1 cellular context compared by ENCODE assay signal in genomic region chr5:32231929-32232328, GRCh38.
TF ChIP-seq lines count a peak whose summit lies in the region.

No MANE protein-coding gene starts in this region.

TF ChIP-seq in K562, 482 proteins besides CTCF, POLR2A, EP300 and RAD21 (continued from another document):
- no peak for TF ChIP-seq CHD7 (IDR thresholded peaks at IDR 0.05; ENCODE audit: low read depth, low read length)
